Comparison of ENCODE assay signal across 14 cellular contexts in the genomic region with DNA sequence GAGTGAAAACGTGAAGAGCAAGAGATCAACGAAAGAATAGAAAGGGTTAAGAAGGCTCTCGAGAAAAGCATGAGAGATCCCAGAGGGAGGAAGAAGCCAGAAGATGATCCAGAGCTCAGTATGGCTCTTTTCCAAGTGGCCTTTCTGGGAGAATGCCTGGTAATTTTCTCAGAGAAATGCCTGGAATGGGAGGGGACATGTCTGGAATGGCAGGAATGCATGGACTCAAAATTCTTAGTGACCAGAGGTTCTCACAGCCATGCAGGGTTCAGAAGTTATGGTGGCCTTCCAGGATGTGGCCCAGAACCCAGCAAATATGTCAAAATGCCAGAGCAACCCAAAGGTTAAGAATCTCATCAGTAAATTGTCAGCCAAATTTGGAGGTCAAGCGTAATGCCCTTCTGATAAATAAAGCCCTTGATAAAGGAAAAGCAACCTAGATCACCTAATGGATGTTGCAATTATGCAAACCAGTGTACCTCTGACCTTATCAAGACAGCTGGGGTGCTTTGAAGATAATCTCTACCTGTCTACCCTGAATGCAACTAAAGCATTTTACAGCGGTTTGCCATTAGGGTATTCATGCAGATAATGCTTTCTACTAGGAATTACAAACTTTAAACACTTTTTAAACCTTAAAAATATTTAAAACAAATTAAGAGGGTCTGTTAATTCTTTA. TPM values are rescaled to one million over a fixed set of nuclear protein-coding genes. Genes with fewer than 3 reads are reported as not detected.
A peak's percentile ranks its signal among the peaks of the same experiment; 100 is the strongest.
DNase-seq lines count a peak whose midpoint lies in the region; TF ChIP-seq lines count a peak whose summit lies in the region.
"Had no signal": no experiment of that assay in that cellular context is flagged by ENCODE, and none has a peak within 500 bp of the region (broad histone marks: within the 10 kb centered on the region; RNA-seq: fewer than 3 reads in every experiment).

No MANE protein-coding gene starts in this region.

- peaks cover 14% of the 10 kb centered on the region for H3K4me1 ChIP-seq in adipocyte (ENCODE audit: control insufficient read depth, insufficient read depth, low read length)

- H3K27me3 ChIP-seq in adipocyte (replicated peaks; ENCODE audit: control insufficient read depth, insufficient read depth, low read length), result no peaks in the 10 kb centered on the region

- in situ Hi-C loops in ACHN (cut with HindIII; ENCODE audit: low pct_ligation_motif_present, low pct_unique_long_range_greater_than_20kb, low sequenced_read_pairs), result no loop called here

- H3K4me3 ChIP-seq in HFF-Myc (replicated peaks; ENCODE audit: low read depth, low read length) (no peak overlapping the region), adipocyte (ENCODE audit: low read length) (peak overlapping the region; percentile 21)
- H3K4me3 ChIP-seq: lung had no signal

- peak; percentile 88 for DNase-seq in ACHN
- DNase-seq in HFF-Myc (ENCODE audit: extremely low read depth, low read depth), result peak; percentile 46
- peak; percentile 61 for DNase-seq in adipocyte (ENCODE audit: low read depth)
- peak; percentile 24 for DNase-seq in iPS-NIHi11 (ENCODE audit: low spot score)
- no peak for DNase-seq in NAMALWA (ENCODE audit: low spot score)
- DNase-seq in caudate nucleus (lab: John Stamatoyannopoulos, UW), result no peak
- no peak for DNase-seq in cerebellum (ENCODE audit: low spot score)
- DNase-seq in DMS114 treated with DMSO at 0.1 percent for 48 hours (lab: John Stamatoyannopoulos, UW; ENCODE audit: unreplicated experiment), result no peak
- DNase-seq: C1 segment of cervical spinal cord; effector CD8-positive, alpha-beta T cell; NCI-H774; retina had no signal

- H3K27ac ChIP-seq in caudate nucleus (ENCODE audit: low read depth, low read length), result no peak overlapping the region

- no peak for TF ChIP-seq CTCF in HFF-Myc (IDR thresholded peaks at IDR 0.05; ENCODE audit: low read depth, low read length, missing control alignments)

- H3K9ac ChIP-seq in adipocyte (ENCODE audit: low read length), result peak overlapping the region; percentile 54

- H3K9me3 ChIP-seq in adipocyte (ENCODE audit: control insufficient read depth, low read length), result no peaks in the 10 kb centered on the region

- H3K36me3 ChIP-seq in adipocyte (ENCODE audit: control insufficient read depth, insufficient read depth, low read length, severe bottlenecking), result no peaks in the 10 kb centered on the region

RNA-seq across cellular contexts. Expression of gene NBPF6, which starts 53.1 kb away (rescaled TPM):
- 0.18 TPM for total RNA-seq in cerebellum
- total RNA-seq: activated T-helper 17 cell treated with anti-CD3 and anti-CD28 coated beads, Interleukin-2, amount 50 U/mL, for 72 hours; lung had no signal

RNA-seq across cellular contexts. Expression of gene EEIG2, which starts 56.7 kb away (rescaled TPM):
- 28.1 TPM for total RNA-seq in cerebellum

Comparison
In these comparisons a context has a peak if more than half of its experiments do, and no peak if none do; other contexts are left out.
1. DNase-seq: peak in ACHN (single experiment), HFF-Myc (single experiment), adipocyte (single experiment) and iPS-NIHi11 (single experiment); none in NAMALWA (single experiment), caudate nucleus (0 of 61), cerebellum (single experiment) and DMS114 treated with DMSO at 0.1 percent for 48 hours (single experiment).